Comparison of ENCODE assay signal across 1 cellular context in genomic region chr22:41367039-41367679, GRCh38.
TF ChIP-seq lines count a peak whose summit lies in the region.

No MANE protein-coding gene starts in this region.

TF ChIP-seq in HepG2, 621 proteins besides CTCF, POLR2A, EP300 and RAD21 (continued from another document and continues in another):
- TF ChIP-seq SKI (IDR thresholded peaks at IDR 0.05; ENCODE audit: partially characterized antibody) (no peak), PAX8 (CRISPR knock-in tag; IDR thresholded peaks at IDR 0.05; ENCODE audit: borderline replicate concordance) (no peak), RXRB (CRISPR knock-in tag; IDR thresholded peaks at IDR 0.05; ENCODE audit: borderline replicate concordance) (peak; percentile 57; the same call in 1 of the 2 replicates), GMEB1 (CRISPR knock-in tag; IDR thresholded peaks at IDR 0.05; ENCODE audit: borderline replicate concordance) (no peak; the same call in 1 of the 2 replicates), CBX5 (CRISPR knock-in tag; IDR thresholded peaks at IDR 0.05; ENCODE audit: borderline replicate concordance) (peak; percentile 24; the same call in 1 of the 2 replicates), MXD4 (CRISPR knock-in tag; IDR thresholded peaks at IDR 0.05) (peak; percentile 90), ZBTB42 (CRISPR knock-in tag; IDR thresholded peaks at IDR 0.05) (no peak), HOXA7 (CRISPR knock-in tag; IDR thresholded peaks at IDR 0.05) (no peak), GFI1 (CRISPR knock-in tag; IDR thresholded peaks at IDR 0.05; ENCODE audit: borderline replicate concordance) (no peak), RNF219 (CRISPR knock-in tag; IDR thresholded peaks at IDR 0.05) (no peak), MTF2 (CRISPR knock-in tag; IDR thresholded peaks at IDR 0.05; ENCODE audit: borderline replicate concordance) (no peak), IKZF1 (IDR thresholded peaks at IDR 0.05) (no peak), MXD1 (CRISPR knock-in tag; IDR thresholded peaks at IDR 0.05) (no peak), POGZ (CRISPR knock-in tag; IDR thresholded peaks at IDR 0.05) (no peak), RBFOX2 (IDR thresholded peaks at IDR 0.05; ENCODE audit: low read depth, low read length) (0 out of 2 replicates have a peak, but pooled peaks have one; percentile 20), MED1 (CRISPR knock-in tag; IDR thresholded peaks at IDR 0.05) (0 out of 2 replicates have a peak, but pooled peaks have one; percentile 31), ZNF83 (CRISPR knock-in tag; IDR thresholded peaks at IDR 0.05; ENCODE audit: borderline replicate concordance) (0 out of 2 replicates have a peak, but pooled peaks have one; percentile 63), ZNF546 (CRISPR knock-in tag; conservative IDR thresholded peaks at IDR 0.05) (no peak), CSRNP2 (CRISPR knock-in tag; conservative IDR thresholded peaks at IDR 0.05; ENCODE audit: low read depth) (no peak), HNRNPK (IDR thresholded peaks at IDR 0.05; ENCODE audit: low read depth, low read length, poor library complexity, severe bottlenecking) (no peak), ZNF354B (CRISPR knock-in tag; IDR thresholded peaks at IDR 0.05) (no peak), ZNF292 (CRISPR knock-in tag; IDR thresholded peaks at IDR 0.05; ENCODE audit: borderline replicate concordance, low read depth) (no peak), ZNF781 (CRISPR knock-in tag; IDR thresholded peaks at IDR 0.05; ENCODE audit: borderline replicate concordance, not compliant biosample characterization) (no peak), ZNF253 (CRISPR knock-in tag; IDR thresholded peaks at IDR 0.05; ENCODE audit: borderline replicate concordance) (no peak), ZNF782 (CRISPR knock-in tag; IDR thresholded peaks at IDR 0.05; ENCODE audit: borderline replicate concordance) (no peak), DZIP1 (CRISPR knock-in tag; IDR thresholded peaks at IDR 0.05) (no peak), SMYD3 (CRISPR knock-in tag; IDR thresholded peaks at IDR 0.05) (no peak), ZNF709 (CRISPR knock-in tag; IDR thresholded peaks at IDR 0.05) (peak; percentile 68; the same call in 1 of the 2 replicates), REL (CRISPR knock-in tag; conservative IDR thresholded peaks at IDR 0.05) (no peak), ARNT (IDR thresholded peaks at IDR 0.05) (no peak), PHF21A (CRISPR knock-in tag; IDR thresholded peaks at IDR 0.05) (peak; percentile 72), TEF (CRISPR knock-in tag; IDR thresholded peaks at IDR 0.05) (no peak; the same call in 1 of the 2 replicates), ZNF350 (CRISPR knock-in tag; IDR thresholded peaks at IDR 0.05; ENCODE audit: borderline replicate concordance, low read depth) (peak; percentile 65; the same call in 1 of the 2 replicates), FOXK1 (CRISPR knock-in tag; IDR thresholded peaks at IDR 0.05; ENCODE audit: borderline replicate concordance, low read depth) (peak; percentile 34; the same call in 1 of the 2 replicates), HOXA3 (CRISPR knock-in tag; IDR thresholded peaks at IDR 0.05) (peak; percentile 35; the same call in 1 of the 2 replicates), NR2F1 (CRISPR knock-in tag; IDR thresholded peaks at IDR 0.05) (no peak), NFIC (IDR thresholded peaks at IDR 0.05; ENCODE audit: low read length) (no peak; the same call in 1 of the 2 replicates), FOSL2 (CRISPR knock-in tag; IDR thresholded peaks at IDR 0.05) (peak; percentile 24; the same call in 1 of the 2 replicates), PLSCR1 (CRISPR knock-in tag; IDR thresholded peaks at IDR 0.05; ENCODE audit: borderline replicate concordance) (no peak), ZMAT5 (CRISPR knock-in tag; IDR thresholded peaks at IDR 0.05; ENCODE audit: borderline replicate concordance, low read depth) (no peak), ATF2 (CRISPR knock-in tag; IDR thresholded peaks at IDR 0.05) (no peak; the same call in 1 of the 2 replicates), MED8 (CRISPR knock-in tag; IDR thresholded peaks at IDR 0.05; ENCODE audit: insufficient replicate concordance) (no peak), TRIM24 (CRISPR knock-in tag; IDR thresholded peaks at IDR 0.05) (no peak), SMC3 (IDR thresholded peaks at IDR 0.05; ENCODE audit: low read length) (no peak), PRDM15 (CRISPR knock-in tag; IDR thresholded peaks at IDR 0.05) (no peak), ZBTB49 (CRISPR knock-in tag; IDR thresholded peaks at IDR 0.05; ENCODE audit: borderline replicate concordance) (no peak), GATA4 (IDR thresholded peaks at IDR 0.05; ENCODE audit: borderline replicate concordance, low read depth) (no peak), ZNF549 (CRISPR knock-in tag; IDR thresholded peaks at IDR 0.05) (no peak)
